26 cellular contexts compared by ENCODE assay signal in genomic region chr22:43541022-43541421, GRCh38.
"Had no signal": no experiment of that assay in that cellular context is flagged by ENCODE, and none has a peak within 500 bp of the region (broad histone marks: within the 10 kb centered on the region; RNA-seq: fewer than 3 reads in every experiment).

No MANE protein-coding gene starts in this region.

- DNase-seq: Karpas-422, Kasumi-1, MG63, MM.1S, MV-4-11, NCI-H1048, NCI-H1092, NCI-H1092 treated with DMSO at 0.1 percent for 48 hours, NCI-H1105, NCI-H1105 treated with DMSO at 0.1 percent for 48 hours, NCI-H1436, NCI-H1436 treated with DMSO at 0.1 percent for 48 hours, NCI-H1694, NCI-H1694 treated with DMSO at 0.1 percent for 48 hours, NCI-H1930, NCI-H2029, NCI-H2029 treated with DMSO at 0.1 percent for 48 hours, NCI-H2081 treated with DMSO at 0.1 percent for 48 hours, NCI-H2107, NCI-H2171, NCI-H2171 treated with DMSO at 0.1 percent for 48 hours, NCI-H2227 treated with DMSO at 0.1 percent for 48 hours, NCI-H226, NCI-H446, NCI-H446 treated with DMSO at 0.1 percent for 48 hours, NCI-H510A had no signal
